In genomic region chr2:133566967-133567645, GRCh38 we compare ENCODE assay signal across 10 cellular contexts. TPM values are rescaled to one million over a fixed set of nuclear protein-coding genes. Genes with fewer than 3 reads are reported as not detected.
DNase-seq lines count a peak whose midpoint lies in the region; ATAC-seq and TF ChIP-seq lines count a peak whose summit lies in the region.
"Had no signal": no experiment of that assay in that cellular context is flagged by ENCODE, and none has a peak within 500 bp of the region (broad histone marks: within the 10 kb centered on the region; RNA-seq: fewer than 3 reads in every experiment).

No MANE protein-coding gene starts in this region.

- BruUV-seq in Calu3 (replicated peaks; lab: Mats Ljungman, UMichigan): no TSS peak

- H3K36me3 Mint-ChIP-seq in Calu3 (ENCODE audit: insufficient read depth, unreplicated experiment) (peaks cover 4% of the 10 kb centered on the region), natural killer cell (no peaks in the 10 kb centered on the region)

- intact Hi-C loops in Calu3 (cut with micrococcal nuclease; ENCODE audit: unreplicated experiment): loop anchor here (5.0 to 10.0 kb wide), 2 partner anchors 215 to 892 kb away; partner anchors contain the start of gene LYPD1
- intact Hi-C loops in left cardiac atrium (cut with DNase I): loop anchor here in 1 of 2 donors (5.0 to 10.0 kb wide), 3 partner anchors 132 to 302 kb away; no protein-coding TSS in a partner anchor
- intact Hi-C loops in natural killer cell (cut with micrococcal nuclease): no loop called here

- H3K27me3 Mint-ChIP-seq in Calu3 (ENCODE audit: unreplicated experiment) (no peaks in the 10 kb centered on the region), natural killer cell (ENCODE audit: low read depth in 2 of 2) (peaks cover 0 to 7% of the 10 kb centered on the region in 2 donors)

- H3K4me1 Mint-ChIP-seq in Calu3 (ENCODE audit: low read depth, unreplicated experiment) (peaks cover 45% of the 10 kb centered on the region), natural killer cell (no peaks in the 10 kb centered on the region)

- TF ChIP-seq CTCF in Calu3 (IDR thresholded peaks at IDR 0.05; ENCODE audit: unreplicated experiment) (no peak), natural killer cell (IDR thresholded peaks at IDR 0.05) (no peak)

- CTCF ChIA-PET in Calu3 (lab: Charles Lee): interaction anchor here (0.6 to 2.4 kb wide), 9 partner anchors 9 to 304 kb away, joined by 3 to 8 read pairs (median 4); no protein-coding TSS in a partner anchor

- DNase-seq in Calu3 (peak; percentile 47), amniotic epithelial cell (ENCODE audit: low read depth) (peak; percentile 57), left cardiac atrium (peak; percentile 66), pons (ENCODE audit: low spot score) (peak; percentile 42), natural killer cell (no peak)
- DNase-seq: stimulated activated CD4-positive, alpha-beta T cell treated with anti-CD3 and anti-CD28 coated beads, Interleukin-4, amount 100 ng/mL, for 4 hours had no signal

- H3K27ac Mint-ChIP-seq in Calu3 (ENCODE audit: unreplicated experiment) (no peak overlapping the region), natural killer cell (no peak overlapping the region)

- ATAC-seq in left cardiac atrium (peak; percentile 88 to 92), natural killer cell (no peak), GM18867 (IDR thresholded peaks at IDR 0.05; ENCODE audit: unreplicated experiment) (no peak), HG02642 (IDR thresholded peaks at IDR 0.05; ENCODE audit: poor library complexity, unreplicated experiment) (no peak), GM18502 (IDR thresholded peaks at IDR 0.05; ENCODE audit: poor library complexity, unreplicated experiment) (no peak)

- H3K4me3 Mint-ChIP-seq in Calu3 (ENCODE audit: low read depth, unreplicated experiment) (no peak overlapping the region), natural killer cell (no peak overlapping the region)

- H3K9me3 Mint-ChIP-seq in Calu3 (ENCODE audit: low read depth, unreplicated experiment) (no peaks in the 10 kb centered on the region), natural killer cell (peaks cover 0 to 2% of the 10 kb centered on the region in 2 donors)

RNA-seq across cellular contexts. Expression of gene NCKAP5, which starts 1.2 kb away (rescaled TPM):
- total RNA-seq in Calu3 (2022) (1.2 and 2.2 TPM in 2 replicates), left cardiac atrium (1 to 10 TPM; 5.8 to 6.2 TPM), natural killer cell (under 1 TPM in 2 of 3 donors, not detected in 1; 0.12 to 0.20 TPM)
- total RNA-seq: activated CD8-positive, alpha-beta memory T cell treated with anti-CD3 and anti-CD28 coated beads for 36 hours had no signal

Comparison
In these comparisons a context has a peak if more than half of its experiments do, and no peak if none do; other contexts are left out.
1. ATAC-seq: peak in left cardiac atrium (2 of 2); none in natural killer cell (0 of 3), GM18867 (single experiment), HG02642 (single experiment) and GM18502 (single experiment).